ENCODE assay signal across 1 cellular context in the genomic region with DNA sequence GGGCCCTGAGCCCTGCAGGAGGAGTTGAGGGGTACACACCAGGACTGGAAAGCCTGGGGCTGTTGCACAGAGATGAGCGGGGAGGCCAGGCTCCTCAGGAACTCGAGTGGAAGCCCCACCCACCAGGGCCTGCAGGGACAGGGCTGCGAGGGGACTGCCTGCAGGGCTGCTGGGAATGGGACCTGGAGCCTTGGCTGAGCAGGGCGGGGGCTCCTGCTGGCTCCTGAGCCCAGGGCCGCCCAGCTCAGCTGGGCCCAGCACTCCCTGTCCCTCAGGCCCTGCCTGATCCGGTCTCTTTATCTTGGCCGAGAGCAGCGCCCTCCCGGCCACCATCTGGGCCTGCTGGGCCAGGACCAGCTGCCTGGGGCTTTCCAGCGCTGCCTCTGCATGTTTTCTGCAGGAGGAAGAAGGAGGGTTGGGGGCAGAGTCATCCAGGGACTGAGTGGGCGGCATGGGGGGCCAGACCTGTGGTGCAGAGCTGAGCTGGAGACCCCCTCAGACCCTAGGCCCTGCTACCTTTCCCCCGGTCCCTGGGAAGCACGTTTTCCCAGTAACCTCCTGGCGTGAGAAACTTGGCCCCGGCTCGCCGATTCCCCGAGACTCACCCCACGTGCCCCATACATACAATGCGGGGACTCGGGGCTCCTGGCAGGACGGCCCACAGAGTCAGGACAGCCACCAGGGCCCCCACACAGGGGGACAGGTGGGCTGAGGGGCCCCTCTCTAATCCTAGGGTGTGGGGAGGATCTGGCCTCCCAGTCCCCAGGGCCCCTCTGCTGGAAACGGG.
TF ChIP-seq lines count a peak whose summit lies in the region.

No MANE protein-coding gene starts in this region.

TF ChIP-seq in SK-N-SH, 30 proteins besides CTCF, POLR2A, EP300 and RAD21 (continued from another document):
- TF ChIP-seq, protein P1, sequence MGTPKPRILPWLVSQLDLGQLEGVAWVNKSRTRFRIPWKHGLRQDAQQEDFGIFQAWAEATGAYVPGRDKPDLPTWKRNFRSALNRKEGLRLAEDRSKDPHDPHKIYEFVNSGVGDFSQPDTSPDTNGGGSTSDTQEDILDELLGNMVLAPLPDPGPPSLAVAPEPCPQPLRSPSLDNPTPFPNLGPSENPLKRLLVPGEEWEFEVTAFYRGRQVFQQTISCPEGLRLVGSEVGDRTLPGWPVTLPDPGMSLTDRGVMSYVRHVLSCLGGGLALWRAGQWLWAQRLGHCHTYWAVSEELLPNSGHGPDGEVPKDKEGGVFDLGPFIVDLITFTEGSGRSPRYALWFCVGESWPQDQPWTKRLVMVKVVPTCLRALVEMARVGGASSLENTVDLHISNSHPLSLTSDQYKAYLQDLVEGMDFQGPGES (IDR thresholded peaks at IDR 0.05; ENCODE audit: low read depth, low read length) = no peak
- no peak for TF ChIP-seq MXI1 (IDR thresholded peaks at IDR 0.05; ENCODE audit: low read depth, low read length)
- TF ChIP-seq RCOR1 (IDR thresholded peaks at IDR 0.05; ENCODE audit: low read length) = no peak
- TF ChIP-seq, protein P2, sequence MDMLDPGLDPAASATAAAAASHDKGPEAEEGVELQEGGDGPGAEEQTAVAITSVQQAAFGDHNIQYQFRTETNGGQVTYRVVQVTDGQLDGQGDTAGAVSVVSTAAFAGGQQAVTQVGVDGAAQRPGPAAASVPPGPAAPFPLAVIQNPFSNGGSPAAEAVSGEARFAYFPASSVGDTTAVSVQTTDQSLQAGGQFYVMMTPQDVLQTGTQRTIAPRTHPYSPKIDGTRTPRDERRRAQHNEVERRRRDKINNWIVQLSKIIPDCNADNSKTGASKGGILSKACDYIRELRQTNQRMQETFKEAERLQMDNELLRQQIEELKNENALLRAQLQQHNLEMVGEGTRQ (IDR thresholded peaks at IDR 0.05; ENCODE audit: borderline replicate concordance, low read depth, low read length) = no peak
- no peak for TF ChIP-seq NFIC (IDR thresholded peaks at IDR 0.05; ENCODE audit: borderline replicate concordance)
- no peak for TF ChIP-seq REST (IDR thresholded peaks at IDR 0.05; ENCODE audit: low read depth, low read length)
- no peak for TF ChIP-seq RXRA (IDR thresholded peaks at IDR 0.05; ENCODE audit: borderline replicate concordance, low read depth)
- no peak for TF ChIP-seq EZH2phosphoT487 (IDR thresholded peaks at IDR 0.05; ENCODE audit: borderline replicate concordance, low read depth)
- no peak for TF ChIP-seq JUND (IDR thresholded peaks at IDR 0.05)
- TF ChIP-seq TAF1 (IDR thresholded peaks at IDR 0.05; ENCODE audit: borderline replicate concordance, low read depth, low read length) = no peak
- no peak for TF ChIP-seq GATA2 (CRISPR knock-in tag; IDR thresholded peaks at IDR 0.05)
- no peak for TF ChIP-seq USF1 (IDR thresholded peaks at IDR 0.05; ENCODE audit: borderline replicate concordance, low read depth)
- no peak for TF ChIP-seq CHD2 (IDR thresholded peaks at IDR 0.05; ENCODE audit: low read length, partially characterized antibody)
- no peak for TF ChIP-seq SIN3A (IDR thresholded peaks at IDR 0.05; ENCODE audit: borderline replicate concordance, low read depth, low read length)
- no peak for TF ChIP-seq MEF2A (IDR thresholded peaks at IDR 0.05; ENCODE audit: borderline replicate concordance, low read depth)
